ENCODE assay signal across 8 cellular contexts in the genomic region with DNA sequence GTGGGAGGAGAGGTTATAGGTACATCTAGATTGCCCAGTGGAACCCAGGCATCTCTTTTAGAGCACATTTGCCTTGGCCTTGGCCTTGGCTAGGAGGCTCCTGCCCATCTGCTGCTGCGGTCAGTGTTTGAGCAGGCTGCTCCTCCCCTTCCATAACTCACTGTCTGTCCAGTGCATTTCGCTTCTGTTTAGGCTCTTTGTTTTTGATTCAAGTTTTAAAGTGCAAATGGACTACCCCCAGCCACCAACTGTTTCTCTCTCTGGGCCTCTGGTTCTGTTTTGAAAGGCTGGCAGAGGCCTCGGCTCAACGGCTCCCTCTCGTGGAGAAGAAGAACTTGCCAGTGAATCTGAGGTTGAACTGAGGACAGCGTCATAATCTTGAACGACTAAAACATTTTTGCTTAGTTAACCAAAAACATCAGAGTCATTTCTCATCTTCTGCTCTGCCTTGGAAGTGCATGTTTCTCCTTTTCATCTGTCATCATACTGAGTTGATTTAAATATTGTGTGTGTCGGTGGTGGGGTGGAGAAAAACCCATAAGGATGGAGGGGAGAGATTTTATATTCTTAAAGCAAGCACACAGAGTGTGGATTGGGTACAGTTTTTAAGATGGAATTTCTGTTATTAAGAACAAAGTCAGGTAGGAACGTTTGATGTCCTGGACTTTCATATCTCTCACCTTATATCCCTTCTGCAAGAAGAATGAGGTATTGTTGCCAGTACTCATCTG.
DNase-seq lines count a peak whose midpoint lies in the region; ATAC-seq and TF ChIP-seq lines count a peak whose summit lies in the region.

No MANE protein-coding gene starts in this region.

- H3K36me3 Mint-ChIP-seq in IgD-negative memory B cell, result peaks cover 2% of the 10 kb centered on the region
- H3K36me3 Mint-ChIP-seq in activated naive CD8-positive, alpha-beta T cell treated with anti-CD3 and anti-CD28 coated beads, Interleukin-2, amount 50 U/mL, for 24 hours (ENCODE audit: low read depth), result peaks cover 39% of the 10 kb centered on the region

- H3K4me3 ChIP-seq in DOHH2 (ENCODE audit: low read length) (no peak overlapping the region), cardiac muscle cell (no peak overlapping the region), aorta (ENCODE audit: low read length in 2 of 2) (no peak overlapping the region)

- no peak overlapping the region for H3K27ac ChIP-seq in DOHH2 (ENCODE audit: low read depth, low read length)
- H3K27ac ChIP-seq in cardiac muscle cell, result no peak overlapping the region
- no peak overlapping the region for H3K27ac ChIP-seq in aorta (ENCODE audit: low read depth in 1 of 2, low read length in 2 of 2)

- no peaks in the 10 kb centered on the region for H3K79me2 ChIP-seq in DOHH2 (ENCODE audit: control insufficient read depth, low read length)

- intact Hi-C loops in aorta (cut with DNase I), result loop anchor here in 1 of 2 donors (2.0 kb wide), 1 partner anchor 1281 kb away; no protein-coding TSS in a partner anchor

- peaks cover 16 to 30% (median 24%) of the 10 kb centered on the region in 3 donors for H3K4me1 Mint-ChIP-seq in IgD-negative memory B cell
- H3K4me1 Mint-ChIP-seq in activated naive CD8-positive, alpha-beta T cell treated with anti-CD3 and anti-CD28 coated beads, Interleukin-2, amount 50 U/mL, for 24 hours, result peaks cover 32% of the 10 kb centered on the region

- ATAC-seq in activated naive CD8-positive, alpha-beta T cell treated with anti-CD3 and anti-CD28 coated beads, Interleukin-2, amount 50 U/mL, for 24 hours, result peak; percentile 78
- ATAC-seq in aorta (ENCODE audit: low FRiP score), result peak; percentile 85
- ATAC-seq in GM19452 (IDR thresholded peaks at IDR 0.05; ENCODE audit: unreplicated experiment), result no peak

- 7% methylated on average over 9 of the region's 9 CpGs for WGBS in aorta, 2 donors

- H3K4me3 Mint-ChIP-seq in IgD-negative memory B cell, result peak overlapping the region in 1 of 4 donors; percentile 5
- H3K4me3 Mint-ChIP-seq in activated naive CD8-positive, alpha-beta T cell treated with anti-CD3 and anti-CD28 coated beads, Interleukin-2, amount 50 U/mL, for 24 hours, result no peak overlapping the region

- H3K9me2 ChIP-seq in DOHH2 (replicated peaks; ENCODE audit: control insufficient read depth, low read length), result no peaks in the 10 kb centered on the region

- no peaks in the 10 kb centered on the region for H3K27me3 Mint-ChIP-seq in IgD-negative memory B cell
- no peaks in the 10 kb centered on the region for H3K27me3 Mint-ChIP-seq in activated naive CD8-positive, alpha-beta T cell treated with anti-CD3 and anti-CD28 coated beads, Interleukin-2, amount 50 U/mL, for 24 hours

- no peaks in the 10 kb centered on the region; the same call in 1 of the 2 replicates for H4K20me1 ChIP-seq in DOHH2 (ENCODE audit: control insufficient read depth, insufficient read depth, low read depth, low read length)

- H3K4me2 ChIP-seq in DOHH2 (ENCODE audit: low read length), result no peak overlapping the region

- H3K27me3 ChIP-seq in DOHH2 (ENCODE audit: control insufficient read depth, low read length) (no peaks in the 10 kb centered on the region), cardiac muscle cell (no peaks in the 10 kb centered on the region), aorta (ENCODE audit: control insufficient read depth in 1 of 2, insufficient read depth in 2 of 2, low read length in 1 of 2) (no peaks in the 10 kb centered on the region)

- H3K9me3 Mint-ChIP-seq in IgD-negative memory B cell, result no peaks in the 10 kb centered on the region
- no peaks in the 10 kb centered on the region for H3K9me3 Mint-ChIP-seq in activated naive CD8-positive, alpha-beta T cell treated with anti-CD3 and anti-CD28 coated beads, Interleukin-2, amount 50 U/mL, for 24 hours

- H3K27ac Mint-ChIP-seq in IgD-negative memory B cell, result peak overlapping the region in 2 of 3 donors; percentile 41 to 89
- peak overlapping the region; percentile 34 for H3K27ac Mint-ChIP-seq in activated naive CD8-positive, alpha-beta T cell treated with anti-CD3 and anti-CD28 coated beads, Interleukin-2, amount 50 U/mL, for 24 hours

- no peaks in the 10 kb centered on the region for H3K36me3 ChIP-seq in DOHH2 (ENCODE audit: control insufficient read depth, low read length)
- H3K36me3 ChIP-seq in cardiac muscle cell, result peaks cover 13% of the 10 kb centered on the region
- peaks cover 0 to 3% of the 10 kb centered on the region in 2 donors for H3K36me3 ChIP-seq in aorta (ENCODE audit: control insufficient read depth in 1 of 2, insufficient read depth in 2 of 2, low read length in 1 of 2)

- no peaks in the 10 kb centered on the region for H3F3A ChIP-seq in DOHH2 (ENCODE audit: control insufficient read depth, insufficient read depth)

- peak; percentile 13 for DNase-seq in SW480 (ENCODE audit: low spot score)
- DNase-seq in activated naive CD8-positive, alpha-beta T cell treated with anti-CD3 and anti-CD28 coated beads, Interleukin-2, amount 50 U/mL, for 24 hours, result peak; percentile 71
- peak; percentile 75 to 86 for DNase-seq in cardiac muscle cell (ENCODE audit: low read depth in 1 of 2, low spot score in 1 of 2)
- peak; percentile 92 for DNase-seq in putamen (ENCODE audit: low spot score)
- DNase-seq in aorta, result peak in 1 of 2 donors; percentile 82

- TF ChIP-seq CTCF in DOHH2 (IDR thresholded peaks at IDR 0.05; ENCODE audit: low read depth, low read length, poor library complexity, severe bottlenecking), result peak; percentile 97
- TF ChIP-seq CTCF in cardiac muscle cell (IDR thresholded peaks at IDR 0.05; ENCODE audit: low read depth, low read length), result peak; percentile 95

- H3K4me1 ChIP-seq in DOHH2 (ENCODE audit: control insufficient read depth, low read length) (no peaks in the 10 kb centered on the region), cardiac muscle cell (ENCODE audit: low read depth) (peaks cover 6% of the 10 kb centered on the region), aorta (ENCODE audit: control insufficient read depth in 1 of 2, insufficient read depth in 2 of 2, low read length in 2 of 2) (no peaks in the 10 kb centered on the region)

- no peaks in the 10 kb centered on the region for H3K9me3 ChIP-seq in DOHH2 (ENCODE audit: control insufficient read depth, insufficient read depth, low read length)
- H3K9me3 ChIP-seq in cardiac muscle cell (ENCODE audit: low read depth), result no peaks in the 10 kb centered on the region
- no peaks in the 10 kb centered on the region for H3K9me3 ChIP-seq in aorta (ENCODE audit: control insufficient read depth, low read length)
